In the genomic region with DNA sequence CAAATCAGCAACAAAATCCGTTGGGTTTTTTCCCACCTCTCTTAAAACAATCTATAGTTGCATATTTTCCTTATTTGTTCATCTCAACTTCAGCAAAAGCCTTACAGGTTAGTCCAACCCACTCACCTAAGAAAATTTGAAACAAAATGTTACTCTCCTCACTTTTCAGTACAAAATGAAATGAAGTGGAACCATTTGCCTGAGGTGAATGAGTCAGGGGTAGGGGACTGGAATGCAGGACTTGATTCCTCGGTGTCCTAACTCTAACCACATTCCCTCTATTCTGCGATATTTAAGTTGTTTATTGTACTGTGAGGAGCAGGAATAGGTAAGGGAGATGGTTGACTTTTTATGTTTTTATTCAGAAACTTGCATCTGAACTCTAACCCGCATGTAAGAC, we compare ENCODE assay signal across 26 cellular contexts. TPM values are rescaled to one million over a fixed set of nuclear protein-coding genes. Genes with fewer than 3 reads are reported as not detected.
DNase-seq lines count a peak whose midpoint lies in the region; ATAC-seq and TF ChIP-seq lines count a peak whose summit lies in the region.
"Had no signal": no experiment of that assay in that cellular context is flagged by ENCODE, and none has a peak within 500 bp of the region (broad histone marks: within the 10 kb centered on the region; RNA-seq: fewer than 3 reads in every experiment).

No MANE protein-coding gene starts in this region.

- no CpG with 5 or more reads among the region's 4 CpGs for WGBS in H9 (ENCODE audit: extremely low coverage, insufficient read length, low lambda C conversion rate)
- WGBS in esophagus squamous epithelium, 2 donors: 62 to 73% methylated on average over 4 of the region's 4 CpGs
- 67% methylated on average over 4 of the region's 4 CpGs for WGBS in prostate gland

- H4K91ac ChIP-seq in H9 (ENCODE audit: insufficient read length, low read depth, low read length): no peak overlapping the region

- no peak overlapping the region for H2AK5ac ChIP-seq in H9 (ENCODE audit: insufficient read length, low read length)

- no peak overlapping the region for H3K18ac ChIP-seq in H9 (ENCODE audit: insufficient read length, low read depth, low read length)

- H2BK15ac ChIP-seq in H9 (ENCODE audit: low read depth, low read length): no peak overlapping the region

- no peaks in the 10 kb centered on the region for H4K20me1 ChIP-seq in H9 (ENCODE audit: control insufficient read depth, insufficient read depth, insufficient read length)

- H3K9ac ChIP-seq in H9 (ENCODE audit: extremely low read depth, insufficient read length, low read length): peak overlapping the region; percentile 21
- H3K9ac ChIP-seq: BLaER1 had no signal

- H3K23me2 ChIP-seq in H9 (ENCODE audit: insufficient read length, low read depth, low read length, poor library complexity, severe bottlenecking): no peaks in the 10 kb centered on the region

- TF ChIP-seq POLR2A in esophagus squamous epithelium (IDR thresholded peaks at IDR 0.05) (no peak), prostate gland (IDR thresholded peaks at IDR 0.05) (no peak)

- no peak overlapping the region for H2BK12ac ChIP-seq in H9 (ENCODE audit: insufficient read length, low read depth, low read length)

- H3K4ac ChIP-seq in H9 (ENCODE audit: low read depth, low read length): no peak overlapping the region

- H2BK20ac ChIP-seq in H9 (ENCODE audit: low read depth, low read length, poor library complexity, severe bottlenecking): no peak overlapping the region

- no peaks in the 10 kb centered on the region for H3K79me2 ChIP-seq in H9 (ENCODE audit: insufficient read depth, low read length)

- H3K79me1 ChIP-seq in H9 (ENCODE audit: insufficient read depth, low read depth, low read length, poor library complexity, severe bottlenecking): no peaks in the 10 kb centered on the region

- no peak overlapping the region for H2BK120ac ChIP-seq in H9 (ENCODE audit: low read depth, low read length, poor library complexity, severe bottlenecking)

- intact Hi-C loops in esophagus squamous epithelium (cut with DNase I) (no loop called here), prostate gland (cut with DNase I) (no loop called here)

- H3K36me3 Mint-ChIP-seq in H9 (ENCODE audit: insufficient read depth in 1 of 3, low read depth in 3 of 3) (no peaks in the 10 kb centered on the region), WTC11 (no peaks in the 10 kb centered on the region)

- H3K4me1 Mint-ChIP-seq in H9 (peaks cover 9 to 12% of the 10 kb centered on the region in 2 experiments), WTC11 (0 out of 2 replicates have a peak, but pooled peaks cover 3% of the 10 kb centered on the region)
- H3K4me1 Mint-ChIP-seq: activated CD4-positive, alpha-beta T cell treated with anti-CD3 and anti-CD28 coated beads for 36 hours; brain had no signal

- H3K27ac Mint-ChIP-seq in H9 (peak overlapping the region in 1 of 3 experiments; percentile 78; a peak in 2 of 7 replicates), WTC11 (peak overlapping the region; percentile 19; the same call in 1 of the 2 replicates)
- H3K27ac Mint-ChIP-seq: activated CD4-positive, alpha-beta T cell treated with anti-CD3 and anti-CD28 coated beads for 36 hours; activated CD8-positive, alpha-beta T cell treated with anti-CD3 and anti-CD28 coated beads for 36 hours; activated naive CD4-positive, alpha-beta T cell treated with anti-CD3 and anti-CD28 coated beads for 36 hours; brain; dendritic cell treated with granulocyte-macrophage colony-stimulating factor and Interleukin-4, amounts not matched to agents 40 ng/mL and 50 ng/mL, for 4 days; endodermal cell had no signal

- H3K4me2 ChIP-seq in H9 (ENCODE audit: insufficient read depth, insufficient read length, low read length): no peak overlapping the region
- H3K4me2 ChIP-seq: BLaER1 had no signal

- H2AFZ ChIP-seq in H9 (ENCODE audit: low read length): no peak overlapping the region

- no peaks in the 10 kb centered on the region for H3K9me3 Mint-ChIP-seq in H9
- no peaks in the 10 kb centered on the region for H3K9me3 Mint-ChIP-seq in WTC11
- H3K9me3 Mint-ChIP-seq: activated CD8-positive, alpha-beta T cell treated with anti-CD3 and anti-CD28 coated beads for 36 hours; activated naive CD4-positive, alpha-beta T cell treated with anti-CD3 and anti-CD28 coated beads for 36 hours; brain; dendritic cell treated with granulocyte-macrophage colony-stimulating factor and Interleukin-4, amounts not matched to agents 40 ng/mL and 50 ng/mL, for 4 days; endodermal cell had no signal

- H3K4me3 ChIP-seq in kidney epithelial cell (ENCODE audit: low read depth, low read length) (no peak overlapping the region), esophagus squamous epithelium (no peak overlapping the region), prostate gland (no peak overlapping the region)
- H3K4me3 ChIP-seq: BLaER1, esophagus muscularis mucosa, tibial artery had no signal

- H3T11ph ChIP-seq in H9 (ENCODE audit: low read length): no peak overlapping the region

- H3K27me3 Mint-ChIP-seq in H9 (ENCODE audit: low read depth) (no peaks in the 10 kb centered on the region), WTC11 (ENCODE audit: low read depth) (no peaks in the 10 kb centered on the region)
- H3K27me3 Mint-ChIP-seq: activated CD4-positive, alpha-beta T cell treated with anti-CD3 and anti-CD28 coated beads for 36 hours; activated CD8-positive, alpha-beta T cell treated with anti-CD3 and anti-CD28 coated beads for 36 hours; dendritic cell treated with granulocyte-macrophage colony-stimulating factor and Interleukin-4, amounts not matched to agents 40 ng/mL and 50 ng/mL, for 4 days had no signal

- H3K27me3 ChIP-seq in H9 (ENCODE audit: insufficient read depth, low read length) (no peaks in the 10 kb centered on the region), kidney epithelial cell (ENCODE audit: control insufficient read depth, insufficient read depth, low read length) (no peaks in the 10 kb centered on the region), esophagus squamous epithelium (no peaks in the 10 kb centered on the region), prostate gland (replicated peaks; ENCODE audit: insufficient read depth) (no peaks in the 10 kb centered on the region)
- H3K27me3 ChIP-seq: BLaER1, esophagus muscularis mucosa, foreskin keratinocyte, tibial artery had no signal

- H4K5ac ChIP-seq in H9 (ENCODE audit: insufficient read length, low read depth, low read length): no peak overlapping the region

- DNase-seq in H9 (no peak), WTC11 (ENCODE audit: low spot score) (no peak), kidney epithelial cell (ENCODE audit: low read depth) (peak; percentile 76), anterior cingulate cortex (lab: John Stamatoyannopoulos, UW) (no peak), esophagus squamous epithelium (lab: John Stamatoyannopoulos, UW) (no peak), prostate gland (ENCODE audit: low spot score) (no peak)
- DNase-seq in stimulated activated naive CD4-positive, alpha-beta T cell treated with Interleukin-2 at 50 U/mL for 16 hours (lab: John Stamatoyannopoulos, UW): no peak
- DNase-seq: activated CD4-positive, alpha-beta T cell treated with anti-CD3 and anti-CD28 coated beads for 36 hours; activated CD8-positive, alpha-beta T cell treated with anti-CD3 and anti-CD28 coated beads for 36 hours; activated naive CD4-positive, alpha-beta T cell treated with anti-CD3 and anti-CD28 coated beads for 36 hours; endodermal cell; foreskin keratinocyte; GDM1; Kasumi-1; NCI-H1436 treated with DMSO at 0.1 percent for 48 hours; NCI-H2107; NCI-H345; stimulated activated CD4-positive, alpha-beta T cell treated with anti-CD3 and anti-CD28 coated beads, Interleukin-12 subunit alpha, Interleukin-12 subunit beta, amount 100 ng/mL, for 4 hours; stimulated activated CD4-positive, alpha-beta T cell treated with anti-CD3 and anti-CD28 coated beads, Interleukin-4, amount 100 ng/mL, for 1 hour; tibial artery had no signal

- no peak overlapping the region for H2BK5ac ChIP-seq in H9 (ENCODE audit: insufficient read length, low read length)

- CTCF ChIA-PET in WTC11 (lab: Charles Lee): no interaction called here

- no peak overlapping the region for H3K4me3 Mint-ChIP-seq in H9
- no peak overlapping the region for H3K4me3 Mint-ChIP-seq in WTC11
- H3K4me3 Mint-ChIP-seq: activated CD4-positive, alpha-beta T cell treated with anti-CD3 and anti-CD28 coated beads for 36 hours; activated CD8-positive, alpha-beta T cell treated with anti-CD3 and anti-CD28 coated beads for 36 hours; activated naive CD4-positive, alpha-beta T cell treated with anti-CD3 and anti-CD28 coated beads for 36 hours; brain; dendritic cell treated with granulocyte-macrophage colony-stimulating factor and Interleukin-4, amounts not matched to agents 40 ng/mL and 50 ng/mL, for 4 days; endodermal cell had no signal

- no peak overlapping the region for H3K27ac ChIP-seq in H9 (ENCODE audit: insufficient read length, low read depth, low read length)
- H3K27ac ChIP-seq in esophagus squamous epithelium: no peak overlapping the region
- no peak overlapping the region for H3K27ac ChIP-seq in prostate gland
- H3K27ac ChIP-seq: BLaER1, esophagus muscularis mucosa, foreskin keratinocyte, tibial artery had no signal

- H3K4me1 ChIP-seq in H9 (ENCODE audit: insufficient read depth, low read length): no peaks in the 10 kb centered on the region
- H3K4me1 ChIP-seq in esophagus squamous epithelium: peaks cover 0 to 11% (median 0%) of the 10 kb centered on the region in 3 donors
- no peaks in the 10 kb centered on the region for H3K4me1 ChIP-seq in prostate gland (replicated peaks)
- H3K4me1 ChIP-seq: tibial artery had no signal

- H4K8ac ChIP-seq in H9 (replicated peaks; ENCODE audit: insufficient read length, low read depth, low read length): no peak overlapping the region

- TF ChIP-seq CTCF in H9 (conservative IDR thresholded peaks at IDR 0.05) (no peak), WTC11 (IDR thresholded peaks at IDR 0.05) (no peak), kidney epithelial cell (IDR thresholded peaks at IDR 0.05; ENCODE audit: insufficient read depth, low read length, poor library complexity, severe bottlenecking) (no peak), esophagus squamous epithelium (IDR thresholded peaks at IDR 0.05) (no peak), prostate gland (IDR thresholded peaks at IDR 0.05) (no peak)

- POLR2A ChIA-PET in WTC11 (lab: Charles Lee): interaction anchor here (0.6 kb wide), 1 partner anchor 724 kb away, joined by 3 read pairs; no protein-coding TSS in a partner anchor

- H3K23ac ChIP-seq in H9 (ENCODE audit: insufficient read length, low read depth, low read length): no peak overlapping the region

- H3K56ac ChIP-seq in H9 (ENCODE audit: insufficient read length, low read depth, low read length): no peak overlapping the region

- ATAC-seq in WTC11: no peak
- ATAC-seq: activated CD4-positive, alpha-beta T cell treated with anti-CD3 and anti-CD28 coated beads for 36 hours; activated CD8-positive, alpha-beta T cell treated with anti-CD3 and anti-CD28 coated beads for 36 hours; foreskin keratinocyte; left lobe of liver; sciatic nerve had no signal

- H3K9me3 ChIP-seq in H9 (ENCODE audit: control insufficient read depth, low read depth, low read length) (no peaks in the 10 kb centered on the region), esophagus squamous epithelium (no peaks in the 10 kb centered on the region), prostate gland (no peaks in the 10 kb centered on the region)
- H3K9me3 ChIP-seq: BLaER1, esophagus muscularis mucosa, tibial artery had no signal

- H3K14ac ChIP-seq in H9 (ENCODE audit: insufficient read depth, low read length): no peak overlapping the region

- H3K36me3 ChIP-seq in kidney epithelial cell (ENCODE audit: control insufficient read depth, insufficient read depth, low read length) (no peaks in the 10 kb centered on the region), esophagus squamous epithelium (peaks cover 0 to 18% (median 0%) of the 10 kb centered on the region in 3 donors), prostate gland (no peaks in the 10 kb centered on the region)

RNA-seq across cellular contexts. Expression of gene ATP5MG, which starts 16.4 kb away (rescaled TPM):
- total RNA-seq in H9 (2021): 253 and 254 TPM in 2 replicates
- total RNA-seq in WTC11 (2021): 236 to 251 TPM (median 239 TPM) in 3 replicates
- total RNA-seq in kidney epithelial cell: 52.6 and 52.7 TPM in 2 replicates
- total RNA-seq in esophagus squamous epithelium: 10 to 100 TPM; 44.2 to 65.0 (median 48.8) TPM
- total RNA-seq in prostate gland: 10 to 100 TPM; 32.9 to 66.4 TPM

RNA-seq across cellular contexts. Expression of gene KMT2A, which starts 18.5 kb away (rescaled TPM):
- total RNA-seq in H9 (2021): 51.7 and 62.0 TPM in 2 replicates
- 54.0 to 59.1 TPM (median 54.8 TPM) in 3 replicates for total RNA-seq in WTC11 (2021)
- total RNA-seq in kidney epithelial cell: 42.2 and 45.6 TPM in 2 replicates
- total RNA-seq in esophagus squamous epithelium: 10 to 100 TPM; 22.0 to 54.0 (median 29.0) TPM
- 10 to 100 TPM; 82.6 to 89.0 TPM for total RNA-seq in prostate gland

RNA-seq across cellular contexts. Expression of gene UBE4A, which starts 58.4 kb away (rescaled TPM):
- total RNA-seq in H9 (2021) (33.0 and 33.7 TPM in 2 replicates), WTC11 (2021) (28.9 to 31.7 TPM (median 31.0 TPM) in 3 replicates), kidney epithelial cell (45.0 and 49.3 TPM in 2 replicates), esophagus squamous epithelium (10 to 100 TPM; 21.9 to 36.0 (median 33.2) TPM), prostate gland (10 to 100 TPM; 50.2 to 57.9 TPM)
